ENCODE assay signal across 9 cellular contexts in the genomic region with DNA sequence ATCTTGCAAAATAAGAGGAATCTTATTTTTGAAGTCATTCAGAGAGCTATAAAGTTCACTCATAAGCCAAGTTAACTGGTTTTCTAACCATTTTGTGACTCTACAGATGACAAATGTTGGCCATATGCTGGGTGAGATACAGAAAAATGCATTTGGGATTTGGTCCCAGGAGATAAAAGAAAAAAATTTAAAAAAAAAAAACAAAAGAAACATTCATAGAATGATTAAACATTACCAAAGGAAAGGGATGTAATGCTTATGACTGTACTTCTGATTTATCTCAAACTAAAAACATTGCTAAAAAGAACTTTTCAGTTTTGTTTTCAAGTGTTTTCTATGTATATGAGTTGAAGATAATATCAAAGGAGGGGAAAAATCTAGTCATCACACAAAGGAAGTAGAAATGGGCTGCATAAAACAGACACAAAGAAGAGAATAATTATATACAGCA. TPM values are rescaled to one million over a fixed set of nuclear protein-coding genes. Genes with fewer than 3 reads are reported as not detected.
DNase-seq lines count a peak whose midpoint lies in the region; ATAC-seq, FAIRE-seq and TF ChIP-seq lines count a peak whose summit lies in the region.
"Had no signal": no experiment of that assay in that cellular context is flagged by ENCODE, and none has a peak within 500 bp of the region (broad histone marks: within the 10 kb centered on the region; RNA-seq: fewer than 3 reads in every experiment).

No MANE protein-coding gene starts in this region.

- peak in 2 of 3 donors; percentile 64 to 76 for DNase-seq in CD4-positive, CD25-positive, alpha-beta regulatory T cell
- DNase-seq in astrocyte (ENCODE audit: low read depth), result peak; percentile 85
- no peak for DNase-seq in T-helper 9 cell
- DNase-seq in GM23338 (ENCODE audit: low spot score), result no peak
- DNase-seq in NCI-H2196 treated with DMSO at 0.1 percent for 48 hours (lab: John Stamatoyannopoulos, UW; ENCODE audit: unreplicated experiment), result no peak
- DNase-seq in DMS79 treated with DMSO at 0.1 percent for 48 hours (lab: John Stamatoyannopoulos, UW), result no peak

- H4K20me1 ChIP-seq in astrocyte (ENCODE audit: insufficient read depth, low read length), result no peaks in the 10 kb centered on the region
- peaks cover 2% of the 10 kb centered on the region; the same call in 1 of the 2 replicates for H4K20me1 ChIP-seq in GM23338 (replicated peaks; ENCODE audit: insufficient read depth)

- peaks cover 50 to 92% (median 72%) of the 10 kb centered on the region in 4 donors for H3K4me1 Mint-ChIP-seq in CD4-positive, CD25-positive, alpha-beta regulatory T cell
- H3K4me1 Mint-ChIP-seq in astrocyte (ENCODE audit: low read depth, unreplicated experiment), result peaks cover 18% of the 10 kb centered on the region
- no peaks in the 10 kb centered on the region; the same call in 2 of the 3 replicates for H3K4me1 Mint-ChIP-seq in GM23338

- FAIRE-seq in astrocyte (lab: Jason Lieb, UNC), result peak; percentile 17
- FAIRE-seq: islet of Langerhans had no signal

- no peaks in the 10 kb centered on the region for H3K27me3 ChIP-seq in CD4-positive, CD25-positive, alpha-beta regulatory T cell (ENCODE audit: control insufficient read depth, insufficient read depth, low read length)
- H3K27me3 ChIP-seq in astrocyte (ENCODE audit: insufficient read depth, low read length) (no peaks in the 10 kb centered on the region), GM23338 (ENCODE audit: insufficient read depth) (no peaks in the 10 kb centered on the region)

- no peaks in the 10 kb centered on the region for H3K79me2 ChIP-seq in astrocyte (ENCODE audit: insufficient read depth, low read length)
- 0 out of 2 replicates have a peak, but pooled peaks cover 3% of the 10 kb centered on the region for H3K79me2 ChIP-seq in GM23338 (replicated peaks; ENCODE audit: insufficient read depth)

- H3K4me3 ChIP-seq in CD4-positive, CD25-positive, alpha-beta regulatory T cell (ENCODE audit: low read depth, low read length), result peak overlapping the region; percentile 79
- H3K4me3 ChIP-seq in astrocyte (ENCODE audit: insufficient read depth, low read depth, low read length) (no peak overlapping the region), GM23338 (no peak overlapping the region)

- no peak for TF ChIP-seq CTCF in astrocyte (IDR thresholded peaks at IDR 0.05; ENCODE audit: insufficient read depth, low read depth, low read length)
- no peak for TF ChIP-seq CTCF in GM23338 (conservative IDR thresholded peaks at IDR 0.05; ENCODE audit: low read depth in 2 of 2)

- peak overlapping the region; percentile 85 for H3K27ac ChIP-seq in CD4-positive, CD25-positive, alpha-beta regulatory T cell (ENCODE audit: insufficient read depth, low read length, poor library complexity, severe bottlenecking)
- H3K27ac ChIP-seq in astrocyte (ENCODE audit: low read depth, low read length) (peak overlapping the region; percentile 19), GM23338 (ENCODE audit: low read depth) (no peak overlapping the region)

- H3K4me2 ChIP-seq in astrocyte (ENCODE audit: low read length) (peak overlapping the region; percentile 50), GM23338 (no peak overlapping the region)

- peaks cover 46% of the 10 kb centered on the region for H3K4me1 ChIP-seq in CD4-positive, CD25-positive, alpha-beta regulatory T cell (ENCODE audit: control insufficient read depth, insufficient read depth, low read length, poor library complexity, severe bottlenecking)
- H3K4me1 ChIP-seq in astrocyte (ENCODE audit: insufficient read depth, low read length) (no peaks in the 10 kb centered on the region), GM23338 (ENCODE audit: insufficient read depth) (no peaks in the 10 kb centered on the region; the same call in 1 of the 2 replicates)

- peaks cover 54% of the 10 kb centered on the region for H3K36me3 ChIP-seq in CD4-positive, CD25-positive, alpha-beta regulatory T cell (ENCODE audit: control insufficient read depth, insufficient read depth, low read length)
- H3K36me3 ChIP-seq in astrocyte (ENCODE audit: insufficient read depth, low read length), result peaks cover 2% of the 10 kb centered on the region
- peaks cover 40% of the 10 kb centered on the region for H3K36me3 ChIP-seq in GM23338 (ENCODE audit: insufficient read depth)

- peaks cover 2% of the 10 kb centered on the region; the same call in 1 of the 2 replicates for H3F3A ChIP-seq in GM23338 (replicated peaks; ENCODE audit: low read depth)

- peak overlapping the region; percentile 59 to 93 (median 85) for H3K27ac Mint-ChIP-seq in CD4-positive, CD25-positive, alpha-beta regulatory T cell
- H3K27ac Mint-ChIP-seq in astrocyte (ENCODE audit: unreplicated experiment), result no peak overlapping the region
- no peak overlapping the region for H3K27ac Mint-ChIP-seq in GM23338

- no peaks in the 10 kb centered on the region for H3K9me3 ChIP-seq in CD4-positive, CD25-positive, alpha-beta regulatory T cell (ENCODE audit: control insufficient read depth in 2 of 2, low read length in 2 of 2)
- H3K9me3 ChIP-seq in astrocyte (ENCODE audit: insufficient read depth, low read depth, low read length), result no peaks in the 10 kb centered on the region

- H3K4me3 Mint-ChIP-seq in CD4-positive, CD25-positive, alpha-beta regulatory T cell, result peak overlapping the region; percentile 31 to 90 (median 64)
- H3K4me3 Mint-ChIP-seq in astrocyte (ENCODE audit: unreplicated experiment), result no peak overlapping the region
- H3K4me3 Mint-ChIP-seq in GM23338, result no peak overlapping the region; the same call in 2 of the 3 replicates

- H3K9me2 ChIP-seq in GM23338 (ENCODE audit: insufficient read depth), result no peaks in the 10 kb centered on the region

- H3K27me3 Mint-ChIP-seq in CD4-positive, CD25-positive, alpha-beta regulatory T cell, result no peaks in the 10 kb centered on the region
- H3K27me3 Mint-ChIP-seq in astrocyte (ENCODE audit: low read depth, unreplicated experiment) (no peaks in the 10 kb centered on the region), GM23338 (ENCODE audit: insufficient read depth, low read depth, poor library complexity) (no peaks in the 10 kb centered on the region)

- H2AFZ ChIP-seq in astrocyte (ENCODE audit: low read depth, low read length), result no peak overlapping the region
- no peak overlapping the region for H2AFZ ChIP-seq in GM23338

- peak; percentile 70 to 71 for ATAC-seq in CD4-positive, CD25-positive, alpha-beta regulatory T cell (ENCODE audit: low read depth in 2 of 2)
- ATAC-seq in GM19025 (IDR thresholded peaks at IDR 0.05; ENCODE audit: low read depth, unreplicated experiment) (peak; percentile 48), HG03354 (IDR thresholded peaks at IDR 0.05; ENCODE audit: poor library complexity, severe bottlenecking, unreplicated experiment) (peak; percentile 55), GM23338 (no peak)

- H3K9me3 Mint-ChIP-seq in CD4-positive, CD25-positive, alpha-beta regulatory T cell, result peaks cover 0 to 4% (median 2%) of the 10 kb centered on the region in 7 donors
- H3K9me3 Mint-ChIP-seq in astrocyte (ENCODE audit: unreplicated experiment), result no peaks in the 10 kb centered on the region
- H3K9me3 Mint-ChIP-seq in GM23338, result no peaks in the 10 kb centered on the region

- peaks cover 53% of the 10 kb centered on the region for H3K36me3 Mint-ChIP-seq in CD4-positive, CD25-positive, alpha-beta regulatory T cell
- peaks cover 6% of the 10 kb centered on the region for H3K36me3 Mint-ChIP-seq in astrocyte (ENCODE audit: low read depth, unreplicated experiment)
- peaks cover 48% of the 10 kb centered on the region for H3K36me3 Mint-ChIP-seq in GM23338 (ENCODE audit: low read depth)

- H3K9ac ChIP-seq in astrocyte (ENCODE audit: low read length), result no peak overlapping the region

TF ChIP-seq in GM23338, 12 proteins besides CTCF, POLR2A, EP300 and RAD21 (continues in another document):
- TF ChIP-seq EZH2 (IDR thresholded peaks at IDR 0.05; ENCODE audit: low read depth, unreplicated experiment) (no peak), EZH2phosphoT487 (IDR thresholded peaks at IDR 0.05; ENCODE audit: unreplicated experiment) (no peak), ZNF331 (CRISPR knock-in tag; IDR thresholded peaks at IDR 0.05; ENCODE audit: low read depth) (no peak), ZNF114 (CRISPR knock-in tag; IDR thresholded peaks at IDR 0.05) (no peak), NANOG (IDR thresholded peaks at IDR 0.05; ENCODE audit: borderline replicate concordance) (no peak), POLR2AphosphoS5 (IDR thresholded peaks at IDR 0.05; ENCODE audit: low read depth) (no peak), JUNB (IDR thresholded peaks at IDR 0.05; ENCODE audit: unreplicated experiment) (no peak), STAT1 (IDR thresholded peaks at IDR 0.05; ENCODE audit: unreplicated experiment) (no peak)
- TF ChIP-seq, protein P1, sequence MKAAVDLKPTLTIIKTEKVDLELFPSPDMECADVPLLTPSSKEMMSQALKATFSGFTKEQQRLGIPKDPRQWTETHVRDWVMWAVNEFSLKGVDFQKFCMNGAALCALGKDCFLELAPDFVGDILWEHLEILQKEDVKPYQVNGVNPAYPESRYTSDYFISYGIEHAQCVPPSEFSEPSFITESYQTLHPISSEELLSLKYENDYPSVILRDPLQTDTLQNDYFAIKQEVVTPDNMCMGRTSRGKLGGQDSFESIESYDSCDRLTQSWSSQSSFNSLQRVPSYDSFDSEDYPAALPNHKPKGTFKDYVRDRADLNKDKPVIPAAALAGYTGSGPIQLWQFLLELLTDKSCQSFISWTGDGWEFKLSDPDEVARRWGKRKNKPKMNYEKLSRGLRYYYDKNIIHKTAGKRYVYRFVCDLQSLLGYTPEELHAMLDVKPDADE (IDR thresholded peaks at IDR 0.05), result no peak

RNA-seq across cellular contexts. Expression of a gene that starts 43.1 kb away (rescaled TPM):
- total RNA-seq in CD4-positive, CD25-positive, alpha-beta regulatory T cell, result 405 TPM
- 10 to 100 TPM; 32.9 to 39.8 (median 33.8) TPM for polyA plus RNA-seq in CD4-positive, CD25-positive, alpha-beta regulatory T cell
- total RNA-seq in astrocyte, result 23.1 and 23.8 TPM in 2 replicates
- 56.6 and 61.8 TPM in 2 replicates for total RNA-seq in GM23338 (2014; rRNA removed; shearing (Covaris generic))
- polyA plus RNA-seq in GM23338 (2016; fragmentation: Nextera tagmentation; extraction: Ambion mirVana), result 25.9 and 32.4 TPM in 2 replicates

Comparison
In these comparisons a context has a peak if more than half of its experiments do, and no peak if none do; other contexts are left out.
1. DNase-seq: peak in CD4-positive, CD25-positive, alpha-beta regulatory T cell (2 of 3) and astrocyte (single experiment); none in T-helper 9 cell (single experiment), GM23338 (single experiment), NCI-H2196 treated with DMSO at 0.1 percent for 48 hours (single experiment) and DMS79 treated with DMSO at 0.1 percent for 48 hours (single experiment).
2. H3K27ac Mint-ChIP-seq: peak in CD4-positive, CD25-positive, alpha-beta regulatory T cell (3 of 3); none in astrocyte (single experiment) and GM23338 (single experiment).
3. H3K4me3 Mint-ChIP-seq: peak in CD4-positive, CD25-positive, alpha-beta regulatory T cell (4 of 4); none in astrocyte (single experiment) and GM23338 (single experiment).